10 cellular contexts compared by ENCODE assay signal in the genomic region with DNA sequence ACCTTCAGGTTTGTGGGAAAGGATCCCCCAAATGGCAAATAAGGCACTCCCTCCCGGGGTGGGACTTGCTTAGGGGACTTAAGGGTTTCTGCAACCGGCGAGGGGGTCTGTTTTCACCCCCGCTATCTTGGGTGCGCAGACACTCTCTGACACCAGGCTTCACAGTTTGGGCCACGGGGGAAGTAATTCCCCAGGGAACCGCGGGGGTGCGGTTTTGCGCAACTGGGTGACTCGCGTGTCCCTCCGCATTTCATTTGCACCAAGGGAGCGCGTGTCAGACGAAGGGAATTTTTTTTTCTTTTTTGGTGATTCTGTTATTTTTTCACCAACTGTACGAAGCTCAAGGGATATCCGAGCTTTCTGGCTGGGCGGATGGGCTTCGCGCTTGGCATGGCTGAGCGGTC. TPM values are rescaled to one million over a fixed set of nuclear protein-coding genes. Genes with fewer than 3 reads are reported as not detected.
DNase-seq lines count a peak whose midpoint lies in the region; ATAC-seq and TF ChIP-seq lines count a peak whose summit lies in the region.
"Had no signal": no experiment of that assay in that cellular context is flagged by ENCODE, and none has a peak within 500 bp of the region (broad histone marks: within the 10 kb centered on the region; RNA-seq: fewer than 3 reads in every experiment).

No MANE protein-coding gene starts in this region.

- peaks cover 6% of the 10 kb centered on the region for H3K4me1 Mint-ChIP-seq in glutamatergic neuron (ENCODE audit: low read depth, unreplicated experiment)

- H3K9ac ChIP-seq in KMS-11, result no peak overlapping the region

- H3K4me1 ChIP-seq in KMS-11 (ENCODE audit: low read depth, poor library complexity, severe bottlenecking) (peaks cover 4% of the 10 kb centered on the region), BE2C (no peaks in the 10 kb centered on the region)

- peak overlapping the region; percentile 98; the same call in 1 of the 2 replicates for H3K4me2 ChIP-seq in KMS-11

- H3K27ac Mint-ChIP-seq in glutamatergic neuron (ENCODE audit: unreplicated experiment), result no peak overlapping the region
- H3K27ac Mint-ChIP-seq: activated T-helper 2 cell treated with anti-CD3 and anti-CD28 coated beads, Interferon-gamma antibody, Interleukin-2, Interleukin-4, amounts not matched to agents 10 μg/mL and 5 μg/mL and 100 μg/mL, durations not matched to agents 14 hours and 24 hours and 36 hours had no signal

- H3K36me3 ChIP-seq in KMS-11 (ENCODE audit: insufficient read depth) (no peaks in the 10 kb centered on the region), BE2C (no peaks in the 10 kb centered on the region)

- TF ChIP-seq CTCF in KMS-11 (conservative IDR thresholded peaks at IDR 0.05; ENCODE audit: low read depth, low read length) (no peak), glutamatergic neuron (IDR thresholded peaks at IDR 0.05; ENCODE audit: partially characterized antibody, unreplicated experiment) (no peak), BE2C (IDR thresholded peaks at IDR 0.05; ENCODE audit: low read depth, low read length) (no peak)

- H3K36me3 Mint-ChIP-seq in glutamatergic neuron (ENCODE audit: unreplicated experiment), result peaks cover 4% of the 10 kb centered on the region

- no peaks in the 10 kb centered on the region for H3K9me3 ChIP-seq in BE2C

- H3K27me3 Mint-ChIP-seq in glutamatergic neuron (ENCODE audit: unreplicated experiment), result peaks cover 14% of the 10 kb centered on the region

- H4K20me1 ChIP-seq in KMS-11 (ENCODE audit: insufficient read depth), result no peaks in the 10 kb centered on the region

- ATAC-seq in HG02763 (IDR thresholded peaks at IDR 0.05; ENCODE audit: unreplicated experiment), result no peak
- ATAC-seq: left lobe of liver had no signal

- H3K79me2 ChIP-seq in KMS-11 (ENCODE audit: insufficient read depth, low read depth), result no peaks in the 10 kb centered on the region

- DNase-seq in Daoy (ENCODE audit: low read depth) (peak; percentile 16), glutamatergic neuron (no peak), putamen (ENCODE audit: low spot score) (peak; percentile 24), BE2C (no peak), NCI-H1105 (lab: John Stamatoyannopoulos, UW) (no peak)
- DNase-seq in stimulated activated CD4-positive, alpha-beta T cell treated with anti-CD3 and anti-CD28 coated beads, Interleukin-12 subunit alpha, Interleukin-12 subunit beta, amount 100 ng/mL, for 4 hours, result no peak

- H2AFZ ChIP-seq in KMS-11 (ENCODE audit: low read depth), result peak overlapping the region; percentile 100; the same call in 1 of the 2 replicates

- H3K27ac ChIP-seq in KMS-11, result no peak overlapping the region

- H3K9me3 Mint-ChIP-seq in glutamatergic neuron (ENCODE audit: unreplicated experiment), result peaks cover 2% of the 10 kb centered on the region
- H3K9me3 Mint-ChIP-seq: activated T-helper 2 cell treated with anti-CD3 and anti-CD28 coated beads, Interferon-gamma antibody, Interleukin-2, Interleukin-4, amounts not matched to agents 10 μg/mL and 5 μg/mL and 100 μg/mL, durations not matched to agents 14 hours and 24 hours and 36 hours had no signal

- H3K4me3 Mint-ChIP-seq in glutamatergic neuron (ENCODE audit: unreplicated experiment), result peak overlapping the region; percentile 64

- peaks cover 8% of the 10 kb centered on the region; the same call in 1 of the 2 replicates for H3K27me3 ChIP-seq in KMS-11 (ENCODE audit: insufficient read depth, low read depth)
- H3K27me3 ChIP-seq in BE2C, result peaks cover 91% of the 10 kb centered on the region

- H3K4me3 ChIP-seq in KMS-11 (IDR thresholded peaks at IDR 0.05; ENCODE audit: insufficient read depth, low read depth, low read length) (no peak overlapping the region), BE2C (ENCODE audit: low read depth, low read length) (no peak overlapping the region)

RNA-seq across cellular contexts. Expression of a gene that starts 1.7 kb away (rescaled TPM):
- total RNA-seq in Daoy (2014; rRNA removed; shearing (Covaris generic)), result 0.24 and 1.4 TPM in 2 replicates
- 7.8 TPM for total RNA-seq in glutamatergic neuron (ENCODE audit: unreplicated experiment)
- 1.5 TPM for polyA plus RNA-seq in BE2C (2012; ENCODE audit: insufficient read depth, insufficient read length, low read depth)
- total RNA-seq: activated T-helper 2 cell treated with anti-CD3 and anti-CD28 coated beads, Interferon-gamma antibody, Interleukin-2, Interleukin-4, amounts not matched to agents 10 μg/mL and 5 μg/mL and 100 μg/mL, durations not matched to agents 14 hours and 24 hours and 36 hours had no signal

Comparison
In these comparisons a context has a peak if more than half of its experiments do, and no peak if none do; other contexts are left out.
1. DNase-seq: peak in Daoy (single experiment) and putamen (single experiment); none in glutamatergic neuron (single experiment), BE2C (single experiment), stimulated activated CD4-positive, alpha-beta T cell treated with anti-CD3 and anti-CD28 coated beads, Interleukin-12 subunit alpha, Interleukin-12 subunit beta, amount 100 ng/mL, for 4 hours (single experiment) and NCI-H1105 (single experiment).